ENCODE assay signal across 1 cellular context in genomic region chr2:113239156-113239555, GRCh38. TPM values are rescaled to one million over a fixed set of nuclear protein-coding genes. Genes with fewer than 3 reads are reported as not detected.
"Had no signal": no experiment of that assay in that cellular context is flagged by ENCODE, and none has a peak within 500 bp of the region (broad histone marks: within the 10 kb centered on the region; RNA-seq: fewer than 3 reads in every experiment).

No MANE protein-coding gene starts in this region.

RNA-seq across cellular contexts. Expression of gene PAX8, which starts 39.6 kb away (rescaled TPM):
- total RNA-seq: temporal lobe had no signal
